Comparison of ENCODE assay signal across 28 cellular contexts in the genomic region with DNA sequence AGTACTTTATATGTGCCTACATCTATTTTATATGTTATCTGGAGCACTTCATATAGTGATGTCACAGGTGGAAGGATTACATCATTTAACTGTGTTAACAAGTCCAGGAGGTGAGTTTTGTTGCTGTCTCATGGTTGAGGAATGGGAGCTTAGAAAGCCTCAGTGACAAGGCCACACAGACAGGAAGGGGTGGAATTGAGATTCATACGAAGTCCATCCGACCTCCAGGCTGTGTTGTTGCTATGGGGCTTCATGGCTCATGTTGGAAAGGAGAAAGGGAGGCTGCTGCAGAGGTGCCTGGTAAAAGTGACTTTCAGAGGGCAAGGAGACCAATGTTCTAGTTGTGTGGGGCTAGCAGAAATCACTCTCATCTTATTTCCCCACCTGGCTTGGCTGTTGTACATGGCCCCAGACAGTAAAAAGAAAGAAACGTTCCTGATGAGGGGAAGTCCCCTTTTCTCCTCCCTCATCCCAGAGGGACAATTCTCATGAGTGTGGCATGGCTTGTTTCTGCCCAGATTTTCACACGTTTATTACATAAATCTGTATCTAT. TPM values are rescaled to one million over a fixed set of nuclear protein-coding genes. Genes with fewer than 3 reads are reported as not detected.
DNase-seq lines count a peak whose midpoint lies in the region; FAIRE-seq and TF ChIP-seq lines count a peak whose summit lies in the region.
"Had no signal": no experiment of that assay in that cellular context is flagged by ENCODE, and none has a peak within 500 bp of the region (broad histone marks: within the 10 kb centered on the region; RNA-seq: fewer than 3 reads in every experiment).

No MANE protein-coding gene starts in this region.

- TF ChIP-seq CTCF in bronchial epithelial cell (IDR thresholded peaks at IDR 0.05; ENCODE audit: insufficient read depth, low read length, severe bottlenecking) = no peak
- no peak for TF ChIP-seq CTCF in type B pancreatic cell (conservative IDR thresholded peaks at IDR 0.05)

- no peaks in the 10 kb centered on the region for H3K4me1 Mint-ChIP-seq in activated naive CD4-positive, alpha-beta T cell treated with anti-CD3 and anti-CD28 coated beads, Interleukin-2, amount 50 U/mL, for 24 hours
- peaks cover 4% of the 10 kb centered on the region for H3K4me1 Mint-ChIP-seq in activated naive CD4-positive, alpha-beta T cell treated with anti-CD3 and anti-CD28 coated beads, Interleukin-2, amount 10 ng/mL, durations not matched to agents 7 days and 5 days
- H3K4me1 Mint-ChIP-seq in type B pancreatic cell (ENCODE audit: unreplicated experiment) = peaks cover 40% of the 10 kb centered on the region
- H3K4me1 Mint-ChIP-seq: immature natural killer cell, T-cell had no signal

- H3K36me3 ChIP-seq in bronchial epithelial cell (ENCODE audit: control insufficient read depth, insufficient read depth, low read length) = no peaks in the 10 kb centered on the region
- H3K36me3 ChIP-seq: adrenal gland, ovary had no signal

- H3K9me3 Mint-ChIP-seq in activated naive CD4-positive, alpha-beta T cell treated with anti-CD3 and anti-CD28 coated beads, Interleukin-2, amount 50 U/mL, for 24 hours = peaks cover 8% of the 10 kb centered on the region
- peaks cover 2% of the 10 kb centered on the region for H3K9me3 Mint-ChIP-seq in activated naive CD4-positive, alpha-beta T cell treated with anti-CD3 and anti-CD28 coated beads, Interleukin-2, amount 10 ng/mL, durations not matched to agents 7 days and 5 days
- H3K9me3 Mint-ChIP-seq in type B pancreatic cell = no peaks in the 10 kb centered on the region
- H3K9me3 Mint-ChIP-seq: immature natural killer cell; stimulated activated effector memory CD8-positive, alpha-beta T cell treated with anti-CD3 and anti-CD28 coated beads, Interleukin-12 subunit alpha, Interleukin-12 subunit beta, amount 100 ng/mL, for 72 hours had no signal

- H3K27ac Mint-ChIP-seq in activated naive CD4-positive, alpha-beta T cell treated with anti-CD3 and anti-CD28 coated beads, Interleukin-2, amount 50 U/mL, for 24 hours = peak overlapping the region; percentile 13
- H3K27ac Mint-ChIP-seq in activated naive CD4-positive, alpha-beta T cell treated with anti-CD3 and anti-CD28 coated beads, Interleukin-2, amount 10 ng/mL, durations not matched to agents 7 days and 5 days = no peak overlapping the region
- H3K27ac Mint-ChIP-seq in type B pancreatic cell = no peak overlapping the region
- H3K27ac Mint-ChIP-seq: brain; immature natural killer cell; memory B cell; nephron progenitor cell; stimulated activated effector memory CD8-positive, alpha-beta T cell treated with anti-CD3 and anti-CD28 coated beads, Interleukin-12 subunit alpha, Interleukin-12 subunit beta, amount 100 ng/mL, for 72 hours; T-cell had no signal

- CTCF ChIA-PET in activated naive CD4-positive, alpha-beta T cell treated with anti-CD3 and anti-CD28 coated beads, Interleukin-2, amount 10 ng/mL, durations not matched to agents 7 days and 5 days (lab: Charles Lee) = no interaction called here

- peaks cover 4% of the 10 kb centered on the region for H3K27me3 Mint-ChIP-seq in activated naive CD4-positive, alpha-beta T cell treated with anti-CD3 and anti-CD28 coated beads, Interleukin-2, amount 50 U/mL, for 24 hours
- peaks cover 18% of the 10 kb centered on the region for H3K27me3 Mint-ChIP-seq in activated naive CD4-positive, alpha-beta T cell treated with anti-CD3 and anti-CD28 coated beads, Interleukin-2, amount 10 ng/mL, durations not matched to agents 7 days and 5 days
- no peaks in the 10 kb centered on the region for H3K27me3 Mint-ChIP-seq in type B pancreatic cell

- H3K4me3 ChIP-seq in bronchial epithelial cell (ENCODE audit: low read depth, low read length) = no peak overlapping the region
- H3K4me3 ChIP-seq: adrenal gland, GM12878, ovary had no signal

- no peak overlapping the region for H3K4me3 Mint-ChIP-seq in activated naive CD4-positive, alpha-beta T cell treated with anti-CD3 and anti-CD28 coated beads, Interleukin-2, amount 50 U/mL, for 24 hours
- no peak overlapping the region for H3K4me3 Mint-ChIP-seq in activated naive CD4-positive, alpha-beta T cell treated with anti-CD3 and anti-CD28 coated beads, Interleukin-2, amount 10 ng/mL, durations not matched to agents 7 days and 5 days
- no peak overlapping the region for H3K4me3 Mint-ChIP-seq in type B pancreatic cell
- H3K4me3 Mint-ChIP-seq: brain; CD14-positive monocyte; immature natural killer cell; memory B cell; nephron progenitor cell; stimulated activated effector memory CD8-positive, alpha-beta T cell treated with anti-CD3 and anti-CD28 coated beads, Interleukin-12 subunit alpha, Interleukin-12 subunit beta, amount 100 ng/mL, for 72 hours; T-cell had no signal

- no peaks in the 10 kb centered on the region for H3K36me3 Mint-ChIP-seq in activated naive CD4-positive, alpha-beta T cell treated with anti-CD3 and anti-CD28 coated beads, Interleukin-2, amount 50 U/mL, for 24 hours
- no peaks in the 10 kb centered on the region for H3K36me3 Mint-ChIP-seq in activated naive CD4-positive, alpha-beta T cell treated with anti-CD3 and anti-CD28 coated beads, Interleukin-2, amount 10 ng/mL, durations not matched to agents 7 days and 5 days
- peaks cover 8% of the 10 kb centered on the region for H3K36me3 Mint-ChIP-seq in type B pancreatic cell
- H3K36me3 Mint-ChIP-seq: CD14-positive monocyte; stimulated activated effector memory CD8-positive, alpha-beta T cell treated with anti-CD3 and anti-CD28 coated beads, Interleukin-12 subunit alpha, Interleukin-12 subunit beta, amount 100 ng/mL, for 72 hours; T-cell had no signal

- no peak for DNase-seq in activated naive CD4-positive, alpha-beta T cell treated with anti-CD3 and anti-CD28 coated beads, Interleukin-2, amount 10 ng/mL, durations not matched to agents 7 days and 5 days
- peak; percentile 70 for DNase-seq in OCI-M1 (lab: John Stamatoyannopoulos, UW)
- peak; percentile 41 for DNase-seq in bronchial epithelial cell (ENCODE audit: low read depth)
- peak; percentile 20 for DNase-seq in type B pancreatic cell (ENCODE audit: extremely low spot score, unreplicated experiment)
- no peak for DNase-seq in NCI-H510A (lab: John Stamatoyannopoulos, UW)
- DNase-seq in nucleus accumbens (lab: John Stamatoyannopoulos, UW) = no peak
- no peak for DNase-seq in T-helper 1 cell
- DNase-seq: activated CD4-positive, alpha-beta T cell treated with anti-CD3 and anti-CD28 coated beads, Interleukin-2, amount 50 U/mL, for 48 hours; activated CD4-positive, CD25-positive, alpha-beta regulatory T cell treated with anti-CD3 and anti-CD28 coated beads, Interleukin-2, amount 50 U/mL, for 72 hours; activated T-cell treated with anti-CD3 and anti-CD28 coated beads, Interleukin-2, amount 50 U/mL, for 48 hours; adrenal gland; immature natural killer cell; KBM-7; NCI-H2029 treated with DMSO at 0.1 percent for 48 hours; NCI-H345; nephron progenitor cell; T-cell; trophoblast cell had no signal

- FAIRE-seq in bronchial epithelial cell (lab: Jason Lieb, UNC) = no peak
- FAIRE-seq: endothelial cell of umbilical vein, GM12878, H54 had no signal

- peaks cover 5% of the 10 kb centered on the region for H3K27me3 ChIP-seq in bronchial epithelial cell (ENCODE audit: control insufficient read depth, insufficient read depth, low read length)
- H3K27me3 ChIP-seq: adrenal gland, ovary had no signal

RNA-seq across cellular contexts. Expression of a gene that starts 31.0 kb away (rescaled TPM):
- total RNA-seq in bronchial epithelial cell (under 0.01 TPM in 2 replicates), type B pancreatic cell (ENCODE audit: low replicate concordance) (7.5 and 50.5 TPM in 2 replicates)
- total RNA-seq: HT-29 had no signal

RNA-seq across cellular contexts. Expression of a gene that starts 36.9 kb away (rescaled TPM):
- total RNA-seq in bronchial epithelial cell (9.1 and 12.1 TPM in 2 replicates), type B pancreatic cell (ENCODE audit: low replicate concordance) (14.2 and 19.4 TPM in 2 replicates)

Comparison
In these comparisons a context has a peak if more than half of its experiments do, and no peak if none do; other contexts are left out.
1. DNase-seq: peak in OCI-M1 (single experiment), bronchial epithelial cell (single experiment) and type B pancreatic cell (single experiment); none in activated naive CD4-positive, alpha-beta T cell treated with anti-CD3 and anti-CD28 coated beads, Interleukin-2, amount 10 ng/mL, durations not matched to agents 7 days and 5 days (single experiment), NCI-H510A (single experiment), nucleus accumbens (0 of 56) and T-helper 1 cell (0 of 5).